1 cellular context compared by ENCODE assay signal in the genomic region with DNA sequence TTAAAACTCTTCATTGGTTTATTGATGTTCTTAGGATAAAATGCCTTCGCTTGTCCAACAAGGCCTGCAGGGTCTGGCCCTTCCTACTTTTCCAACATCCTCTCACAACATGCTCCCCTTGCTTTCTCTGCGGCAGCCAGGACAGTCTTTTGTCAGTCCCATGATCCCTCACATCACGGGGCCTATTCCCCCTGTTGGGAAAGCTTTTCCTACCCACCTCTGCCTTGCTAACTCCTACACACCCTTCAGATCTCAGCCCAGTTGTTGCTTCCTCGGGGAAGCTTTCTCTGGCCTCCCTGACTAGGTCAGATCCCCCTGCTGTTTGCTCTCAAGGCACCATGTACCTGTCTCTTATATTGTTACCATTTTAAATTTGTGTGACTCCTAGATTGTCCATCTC.
TF ChIP-seq lines count a peak whose summit lies in the region.

No MANE protein-coding gene starts in this region.

TF ChIP-seq in HEK293, 187 proteins besides CTCF, POLR2A, EP300 and RAD21 (continued from another document):
- TF ChIP-seq ZNF18 (tag by site-specific recombination; IDR thresholded peaks at IDR 0.05): no peak
